7 cellular contexts compared by ENCODE assay signal in the genomic region with DNA sequence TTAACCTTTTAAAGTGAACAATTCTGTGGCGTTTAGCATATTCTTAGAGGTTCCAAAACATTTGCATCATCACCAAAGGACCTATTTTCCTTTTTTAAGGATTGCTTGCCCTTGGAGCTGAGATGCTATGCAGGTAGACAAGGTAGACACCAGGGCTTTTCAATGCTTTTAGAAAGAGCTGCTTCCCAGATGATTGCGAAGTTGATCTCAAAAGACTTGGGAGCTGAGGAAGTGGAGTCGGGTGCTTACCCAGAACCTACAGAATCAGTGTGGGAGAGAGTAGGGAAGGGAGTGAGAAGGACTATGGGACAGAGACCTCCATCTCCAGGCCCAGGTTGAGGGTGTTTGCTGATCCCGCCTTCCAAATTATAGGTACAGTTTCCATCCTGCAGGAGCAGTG. TPM values are rescaled to one million over a fixed set of nuclear protein-coding genes. Genes with fewer than 3 reads are reported as not detected.
"Had no signal": no experiment of that assay in that cellular context is flagged by ENCODE, and none has a peak within 500 bp of the region (broad histone marks: within the 10 kb centered on the region; RNA-seq: fewer than 3 reads in every experiment).

No MANE protein-coding gene starts in this region.

- DNase-seq: GF-D8 had no signal

- H3K4me3 ChIP-seq: GM12878 had no signal

- FAIRE-seq: G401.6, GM12878, GM12891, GM12892, GM18507, GM19239 had no signal

- ATAC-seq: GM12878 had no signal

RNA-seq across cellular contexts. Expression of a gene that starts 11.1 kb away (rescaled TPM):
- total RNA-seq: GM12878 had no signal
- polyA plus RNA-seq: GM12878 had no signal
